18 cellular contexts compared by ENCODE assay signal in genomic region chr2:30981101-30981500, GRCh38.
"Had no signal": no experiment of that assay in that cellular context is flagged by ENCODE, and none has a peak within 500 bp of the region (broad histone marks: within the 10 kb centered on the region; RNA-seq: fewer than 3 reads in every experiment).

No MANE protein-coding gene starts in this region.

- H3K4me1 Mint-ChIP-seq: activated CD4-positive, alpha-beta T cell treated with anti-CD3 and anti-CD28 coated beads, Interleukin-2, amount 10 ng/mL, durations not matched to agents 7 days and 5 days; activated naive CD4-positive, alpha-beta T cell treated with anti-CD3 and anti-CD28 coated beads, Interleukin-2, amount 50 U/mL, for 24 hours; central memory CD8-positive, alpha-beta T cell; natural killer cell had no signal

- H3K9me3 Mint-ChIP-seq: activated CD4-positive, alpha-beta T cell treated with anti-CD3 and anti-CD28 coated beads, Interleukin-2, amount 10 ng/mL, durations not matched to agents 7 days and 5 days; activated naive CD4-positive, alpha-beta T cell treated with anti-CD3 and anti-CD28 coated beads, Interleukin-2, amount 50 U/mL, for 24 hours; central memory CD8-positive, alpha-beta T cell; natural killer cell; stimulated activated naive CD8-positive, alpha-beta T cell treated with anti-CD3 and anti-CD28 coated beads, Interleukin-15, Interleukin-2, amounts not matched to agents 100 ng/mL and 50 ng/mL, for 24 hours had no signal

- H3K9me3 ChIP-seq: body of pancreas had no signal

- DNase-seq: activated CD4-positive, alpha-beta T cell treated with anti-CD3 and anti-CD28 coated beads, Interleukin-2, amount 10 ng/mL, durations not matched to agents 7 days and 5 days; activated CD8-positive, alpha-beta T cell treated with anti-CD3 and anti-CD28 coated beads, Interleukin-2, amount 10 ng/mL, durations not matched to agents 7 days and 5 days; activated gamma-delta T cell; activated T-cell treated with anti-CD3 and anti-CD28 coated beads, Interleukin-2, amount 50 U/mL, for 48 hours; body of pancreas; foreskin keratinocyte; hippocampal formation; left cardiac atrium; natural killer cell; nucleus accumbens; posterior cingulate gyrus; stimulated activated CD4-positive, alpha-beta T cell treated with anti-CD3 and anti-CD28 coated beads, Interleukin-15, amount 100 ng/mL, for 24 hours; stimulated activated CD4-positive, alpha-beta T cell treated with anti-CD3 and anti-CD28 coated beads, Interleukin-2, amount 100 ng/mL, for 48 hours; trophoblast cell had no signal

- H3K27ac Mint-ChIP-seq: activated CD4-positive, alpha-beta T cell treated with anti-CD3 and anti-CD28 coated beads, Interleukin-2, amount 10 ng/mL, durations not matched to agents 7 days and 5 days; activated CD8-positive, alpha-beta T cell treated with anti-CD3 and anti-CD28 coated beads, Interleukin-2, amount 10 ng/mL, durations not matched to agents 7 days and 5 days; activated naive CD4-positive, alpha-beta T cell treated with anti-CD3 and anti-CD28 coated beads, Interleukin-2, amount 50 U/mL, for 24 hours; natural killer cell; stimulated activated naive CD8-positive, alpha-beta T cell treated with anti-CD3 and anti-CD28 coated beads, Interleukin-15, Interleukin-2, amounts not matched to agents 100 ng/mL and 50 ng/mL, for 24 hours had no signal

- H3K36me3 Mint-ChIP-seq: activated naive CD4-positive, alpha-beta T cell treated with anti-CD3 and anti-CD28 coated beads, Interleukin-2, amount 50 U/mL, for 24 hours; natural killer cell had no signal

- H3K4me3 ChIP-seq: body of pancreas, coronary artery had no signal

- H3K27me3 ChIP-seq: body of pancreas, foreskin keratinocyte had no signal

- H3K27ac ChIP-seq: body of pancreas, foreskin keratinocyte had no signal

- H3K27me3 Mint-ChIP-seq: activated naive CD4-positive, alpha-beta T cell treated with anti-CD3 and anti-CD28 coated beads, Interleukin-2, amount 50 U/mL, for 24 hours; stimulated activated naive CD8-positive, alpha-beta T cell treated with anti-CD3 and anti-CD28 coated beads, Interleukin-15, Interleukin-2, amounts not matched to agents 100 ng/mL and 50 ng/mL, for 24 hours had no signal

- H3K4me1 ChIP-seq: body of pancreas had no signal

- H3K4me3 Mint-ChIP-seq: activated CD4-positive, alpha-beta T cell treated with anti-CD3 and anti-CD28 coated beads, Interleukin-2, amount 10 ng/mL, durations not matched to agents 7 days and 5 days; activated CD8-positive, alpha-beta T cell treated with anti-CD3 and anti-CD28 coated beads, Interleukin-2, amount 10 ng/mL, durations not matched to agents 7 days and 5 days; activated naive CD4-positive, alpha-beta T cell treated with anti-CD3 and anti-CD28 coated beads, Interleukin-2, amount 50 U/mL, for 24 hours; central memory CD8-positive, alpha-beta T cell; natural killer cell; stimulated activated naive CD8-positive, alpha-beta T cell treated with anti-CD3 and anti-CD28 coated beads, Interleukin-15, Interleukin-2, amounts not matched to agents 100 ng/mL and 50 ng/mL, for 24 hours had no signal
